ENCODE assay signal across 9 cellular contexts in the genomic region with DNA sequence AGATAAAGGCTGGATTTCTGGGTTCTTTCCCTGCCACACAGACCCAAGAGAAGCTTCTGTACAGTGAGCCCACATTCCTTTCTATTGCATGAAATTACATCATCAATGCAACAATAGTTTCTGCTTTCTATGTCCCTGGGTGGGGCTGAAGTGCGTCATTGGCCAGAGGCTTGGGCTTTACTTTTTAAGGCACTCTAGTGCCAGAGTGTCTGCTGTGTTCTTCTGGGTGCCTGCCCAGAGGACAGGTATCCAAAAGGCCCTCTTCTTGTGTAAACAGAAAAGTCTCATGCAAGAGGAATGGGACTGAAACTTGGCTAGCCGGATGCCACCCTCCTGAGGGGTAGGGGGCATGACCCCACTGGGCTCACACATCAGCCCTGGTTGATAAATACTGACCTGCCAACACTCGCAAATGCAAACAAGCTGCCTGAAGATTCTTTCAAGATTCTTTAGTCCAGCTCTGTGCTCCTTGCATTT. TPM values are rescaled to one million over a fixed set of nuclear protein-coding genes. Genes with fewer than 3 reads are reported as not detected.
DNase-seq lines count a peak whose midpoint lies in the region; ATAC-seq and TF ChIP-seq lines count a peak whose summit lies in the region.
"Had no signal": no experiment of that assay in that cellular context is flagged by ENCODE, and none has a peak within 500 bp of the region (broad histone marks: within the 10 kb centered on the region; RNA-seq: fewer than 3 reads in every experiment).

No MANE protein-coding gene starts in this region.

- DNase-seq in AG08396 (ENCODE audit: low spot score) (peak; percentile 83), NB4 (ENCODE audit: low read depth) (peak; percentile 65), choroid plexus epithelial cell (ENCODE audit: low read depth) (peak; percentile 94), mesothelial cell of epicardium (ENCODE audit: low spot score in 2 of 2, unreplicated experiment in 2 of 2) (no peak)
- DNase-seq in activated CD8-positive, alpha-beta memory T cell treated with anti-CD3 and anti-CD28 coated beads, Interleukin-2, amount 50 U/mL, for 4 hours = no peak
- DNase-seq: activated naive CD8-positive, alpha-beta T cell treated with anti-CD3 and anti-CD28 coated beads, Interleukin-2, amount 10 ng/mL, durations not matched to agents 7 days and 5 days had no signal

- H3K36me3 Mint-ChIP-seq in mesothelial cell of epicardium = no peaks in the 10 kb centered on the region
- H3K36me3 Mint-ChIP-seq: activated naive CD8-positive, alpha-beta T cell treated with anti-CD3 and anti-CD28 coated beads, Interleukin-2, amount 10 ng/mL, durations not matched to agents 7 days and 5 days had no signal

- H3K27ac Mint-ChIP-seq in mesothelial cell of epicardium = peak overlapping the region; percentile 90
- H3K27ac Mint-ChIP-seq: activated naive CD8-positive, alpha-beta T cell treated with anti-CD3 and anti-CD28 coated beads, Interleukin-2, amount 10 ng/mL, durations not matched to agents 7 days and 5 days had no signal

- H3K4me3 Mint-ChIP-seq in mesothelial cell of epicardium = no peak overlapping the region
- H3K4me3 Mint-ChIP-seq: activated naive CD8-positive, alpha-beta T cell treated with anti-CD3 and anti-CD28 coated beads, Interleukin-2, amount 10 ng/mL, durations not matched to agents 7 days and 5 days had no signal

- TF ChIP-seq CTCF in NB4 (IDR thresholded peaks at IDR 0.05; ENCODE audit: low read depth, low read length) (no peak), choroid plexus epithelial cell (conservative IDR thresholded peaks at IDR 0.05; ENCODE audit: low read depth, low read length) (no peak), mesothelial cell of epicardium (IDR thresholded peaks at IDR 0.05; ENCODE audit: unreplicated experiment) (no peak)

- H3K4me1 Mint-ChIP-seq in mesothelial cell of epicardium = peaks cover 55% of the 10 kb centered on the region

- no peak for ATAC-seq in GM18870 (IDR thresholded peaks at IDR 0.05; ENCODE audit: unreplicated experiment)
- ATAC-seq in HG03354 (IDR thresholded peaks at IDR 0.05; ENCODE audit: poor library complexity, severe bottlenecking, unreplicated experiment) = no peak
- no peak for ATAC-seq in GM21381 (IDR thresholded peaks at IDR 0.05; ENCODE audit: unreplicated experiment)

- no peak for TF ChIP-seq POLR2A in NB4 (IDR thresholded peaks at IDR 0.05; ENCODE audit: extremely low read depth, insufficient read length)

- H3K27me3 Mint-ChIP-seq in mesothelial cell of epicardium (ENCODE audit: low read depth) = peaks cover 2% of the 10 kb centered on the region

- H3K4me3 ChIP-seq in NB4 (ENCODE audit: low read depth, low read length) (no peak overlapping the region), choroid plexus epithelial cell (ENCODE audit: low read depth, low read length) (no peak overlapping the region)

- H3K9me3 Mint-ChIP-seq in mesothelial cell of epicardium = no peaks in the 10 kb centered on the region
- H3K9me3 Mint-ChIP-seq: activated naive CD8-positive, alpha-beta T cell treated with anti-CD3 and anti-CD28 coated beads, Interleukin-2, amount 10 ng/mL, durations not matched to agents 7 days and 5 days had no signal

RNA-seq across cellular contexts. Expression of gene KRT86, which starts 5.9 kb away (rescaled TPM):
- 0.16 TPM in 1 of 3 replicates, not detected in the others for total RNA-seq in mesothelial cell of epicardium

RNA-seq across cellular contexts. Expression of gene KRT81, which starts 11.0 kb away (rescaled TPM):
- 0.16 TPM in 1 of 3 replicates, not detected in the others for total RNA-seq in mesothelial cell of epicardium
- total RNA-seq: activated naive CD8-positive, alpha-beta T cell treated with anti-CD3 and anti-CD28 coated beads, Interleukin-2, amount 10 ng/mL, durations not matched to agents 7 days and 5 days had no signal

RNA-seq across cellular contexts. Expression of gene KRT83, which starts 40.8 kb away (rescaled TPM):
- not detected in 3 replicates for total RNA-seq in mesothelial cell of epicardium
- total RNA-seq: activated naive CD8-positive, alpha-beta T cell treated with anti-CD3 and anti-CD28 coated beads, Interleukin-2, amount 10 ng/mL, durations not matched to agents 7 days and 5 days had no signal

RNA-seq across cellular contexts. Expression of gene KRT7, which starts 47.3 kb away (rescaled TPM):
- 85.5 to 90.3 TPM (median 86.6 TPM) in 3 replicates for total RNA-seq in mesothelial cell of epicardium

Comparison
In these comparisons a context has a peak if more than half of its experiments do, and no peak if none do; other contexts are left out.
1. DNase-seq: peak in AG08396 (single experiment), NB4 (single experiment) and choroid plexus epithelial cell (single experiment); none in mesothelial cell of epicardium (0 of 2) and activated CD8-positive, alpha-beta memory T cell treated with anti-CD3 and anti-CD28 coated beads, Interleukin-2, amount 50 U/mL, for 4 hours (single experiment).